ENCODE assay signal across 23 cellular contexts in the genomic region with DNA sequence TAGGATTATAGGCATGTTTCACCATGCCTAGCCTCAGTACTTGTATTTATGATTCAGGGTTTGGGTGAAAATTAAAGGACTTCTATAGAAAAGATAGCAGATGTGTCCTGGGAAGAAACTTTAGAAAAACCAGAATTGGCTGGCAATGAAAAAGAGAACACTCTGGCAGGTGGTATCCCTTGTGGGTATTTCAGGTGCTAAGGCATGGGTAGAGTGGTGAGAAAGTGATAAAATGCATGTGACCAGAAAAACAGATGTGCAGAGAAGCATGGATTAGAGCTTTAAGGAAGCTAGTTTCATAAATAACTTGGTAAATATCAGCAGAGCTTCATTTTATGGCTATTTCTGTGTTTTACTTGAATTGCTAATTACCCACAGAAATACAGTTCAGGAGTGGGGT.
"Had no signal": no experiment of that assay in that cellular context is flagged by ENCODE, and none has a peak within 500 bp of the region (broad histone marks: within the 10 kb centered on the region; RNA-seq: fewer than 3 reads in every experiment).

No MANE protein-coding gene starts in this region.

- H3K27ac ChIP-seq: colonic mucosa, epithelial cell of prostate, esophagus squamous epithelium, gastroesophageal sphincter, heart left ventricle, hepatocyte, left lung, lower lobe of right lung had no signal

- H3K27me3 ChIP-seq: colonic mucosa, esophagus squamous epithelium, gastroesophageal sphincter, heart left ventricle, hepatocyte, left lung had no signal

- H3K79me2 ChIP-seq: hepatocyte had no signal

- H2AFZ ChIP-seq: hepatocyte had no signal

- H3K4me1 ChIP-seq: colonic mucosa, left lung, lower lobe of right lung had no signal

- DNase-seq: colonic mucosa; cortex of kidney; effector CD8-positive, alpha-beta T cell; effector memory CD8-positive, alpha-beta T cell; endodermal cell; erythroblast; esophagus squamous epithelium; foreskin fibroblast; heart left ventricle; hypothalamus; immature natural killer cell; islet precursor cell; kidney; kidney glomerular epithelial cell; left cardiac atrium; left lung; left ventricle myocardium superior; lower lobe of right lung; mesenchymal stem cell had no signal

- H3K9me3 ChIP-seq: colonic mucosa, esophagus squamous epithelium, gastroesophageal sphincter, left lung, lower lobe of right lung had no signal

- H3K4me3 ChIP-seq: colonic mucosa, esophagus squamous epithelium, gastroesophageal sphincter, heart left ventricle, hepatocyte, left lung, lower lobe of right lung had no signal

- ATAC-seq: effector memory CD8-positive, alpha-beta T cell; esophagus mucosa; gastroesophageal sphincter; heart left ventricle; left cardiac atrium; left lung; left ventricle myocardium superior; lower lobe of right lung had no signal

- H3K36me3 ChIP-seq: colonic mucosa, esophagus squamous epithelium, gastroesophageal sphincter, heart left ventricle, left lung, lower lobe of right lung had no signal

- H3K4me2 ChIP-seq: hepatocyte had no signal
